In genomic region chr20:33664085-33664761, GRCh38 we compare ENCODE assay signal across 9 cellular contexts. TPM values are rescaled to one million over a fixed set of nuclear protein-coding genes. Genes with fewer than 3 reads are reported as not detected.
DNase-seq lines count a peak whose midpoint lies in the region; ATAC-seq and TF ChIP-seq lines count a peak whose summit lies in the region.
"Had no signal": no experiment of that assay in that cellular context is flagged by ENCODE, and none has a peak within 500 bp of the region (broad histone marks: within the 10 kb centered on the region; RNA-seq: fewer than 3 reads in every experiment).

No MANE protein-coding gene starts in this region.

- ATAC-seq in activated B cell treated with CpG ODN at 0.5 μM for 24 hours (ENCODE audit: low read depth) (no peak), HG03135 (IDR thresholded peaks at IDR 0.05; ENCODE audit: unreplicated experiment) (no peak)
- no peak for ATAC-seq in stimulated activated naive CD8-positive, alpha-beta T cell treated with anti-CD3 and anti-CD28 coated beads, Interleukin-15, amount 100 ng/mL, for 72 hours

- peaks cover 6% of the 10 kb centered on the region; the same call in 1 of the 2 replicates for H3K36me3 ChIP-seq in iPS DF 6.9 (ENCODE audit: control insufficient read depth, insufficient read depth, low read length)

- no peaks in the 10 kb centered on the region for H3K9me3 Mint-ChIP-seq in activated B cell treated with CpG ODN at 0.5 μM for 24 hours
- no peaks in the 10 kb centered on the region for H3K9me3 Mint-ChIP-seq in stimulated activated naive CD8-positive, alpha-beta T cell treated with anti-CD3 and anti-CD28 coated beads, Interleukin-15, amount 100 ng/mL, for 72 hours

- TF ChIP-seq CTCF in activated B cell treated with CpG ODN at 0.5 μM for 24 hours (IDR thresholded peaks at IDR 0.05) = no peak

- peaks cover 3% of the 10 kb centered on the region for H3K4me1 ChIP-seq in iPS DF 6.9 (ENCODE audit: control insufficient read depth, insufficient read depth, low read length)

- WGBS in iPS DF 6.9 (ENCODE audit: insufficient coverage, insufficient read length) = no CpG with 5 or more reads among the region's 9 CpGs

- H3K27me3 Mint-ChIP-seq in activated B cell treated with CpG ODN at 0.5 μM for 24 hours = no peaks in the 10 kb centered on the region
- no peaks in the 10 kb centered on the region for H3K27me3 Mint-ChIP-seq in stimulated activated naive CD8-positive, alpha-beta T cell treated with anti-CD3 and anti-CD28 coated beads, Interleukin-15, amount 100 ng/mL, for 72 hours

- peak overlapping the region; percentile 83 for H3K27ac Mint-ChIP-seq in activated B cell treated with CpG ODN at 0.5 μM for 24 hours
- peak overlapping the region; percentile 41 to 93 for H3K27ac Mint-ChIP-seq in stimulated activated naive CD8-positive, alpha-beta T cell treated with anti-CD3 and anti-CD28 coated beads, Interleukin-15, amount 100 ng/mL, for 72 hours

- no peaks in the 10 kb centered on the region for H3K27me3 ChIP-seq in iPS DF 6.9 (ENCODE audit: control insufficient read depth, insufficient read depth, low read length)

- DNase-seq in DMS 273 (lab: John Stamatoyannopoulos, UW; ENCODE audit: unreplicated experiment) = peak; percentile 63
- DNase-seq in DMS 273 treated with DMSO at 0.1 percent for 48 hours (lab: John Stamatoyannopoulos, UW) = no peak
- DNase-seq in activated B cell treated with CpG ODN at 0.5 μM for 24 hours = no peak
- no peak for DNase-seq in iPS DF 6.9 (ENCODE audit: low read depth, low spot score)
- no peak for DNase-seq in stimulated activated naive CD8-positive, alpha-beta T cell treated with anti-CD3 and anti-CD28 coated beads, Interleukin-15, amount 100 ng/mL, for 72 hours
- no peak for DNase-seq in NCI-H446 (lab: John Stamatoyannopoulos, UW)
- DNase-seq in activated CD4-positive, alpha-beta T cell treated with anti-CD3 and anti-CD28 coated beads, Interleukin-2, amount 50 U/mL, for 1 hour = no peak

- H3K4me3 ChIP-seq in iPS DF 6.9 (ENCODE audit: low read length) = peak overlapping the region; percentile 68; the same call in 1 of the 2 replicates

- H3K27ac ChIP-seq in iPS DF 6.9 (ENCODE audit: low read length) = no peak overlapping the region

- H3K4me3 Mint-ChIP-seq in activated B cell treated with CpG ODN at 0.5 μM for 24 hours = peak overlapping the region; percentile 87
- peak overlapping the region; percentile 77 to 80 for H3K4me3 Mint-ChIP-seq in stimulated activated naive CD8-positive, alpha-beta T cell treated with anti-CD3 and anti-CD28 coated beads, Interleukin-15, amount 100 ng/mL, for 72 hours

- H3K4me1 Mint-ChIP-seq in activated B cell treated with CpG ODN at 0.5 μM for 24 hours = peaks cover 34% of the 10 kb centered on the region
- H3K4me1 Mint-ChIP-seq in stimulated activated naive CD8-positive, alpha-beta T cell treated with anti-CD3 and anti-CD28 coated beads, Interleukin-15, amount 100 ng/mL, for 72 hours = peaks cover 55% of the 10 kb centered on the region

- H3K36me3 Mint-ChIP-seq in activated B cell treated with CpG ODN at 0.5 μM for 24 hours (ENCODE audit: low read depth) = no peaks in the 10 kb centered on the region

- H3K9me3 ChIP-seq in iPS DF 6.9 (ENCODE audit: control insufficient read depth, insufficient read depth, low read length) = no peaks in the 10 kb centered on the region

- POLR2A ChIA-PET in activated B cell treated with CpG ODN at 0.5 μM for 24 hours (lab: Charles Lee) = interaction anchor here (0.6 to 3.0 kb wide), 17 partner anchors 8 to 448 kb away, joined by 3 to 18 read pairs (median 4); partner anchors contain the start of genes CBFA2T2, EIF2S2, RALY and SNTA1

- CTCF ChIA-PET in activated B cell treated with CpG ODN at 0.5 μM for 24 hours (lab: Charles Lee) = interaction anchor here (1.1 to 2.0 kb wide), 3 partner anchors 10 to 207 kb away, joined by 3 to 9 read pairs (median 3); partner anchors contain the start of gene ZNF341

- intact Hi-C loops in activated B cell treated with CpG ODN at 0.5 μM for 24 hours (cut with micrococcal nuclease) = no loop called here

RNA-seq across cellular contexts. Expression of gene C20orf144, which starts 2.1 kb away (rescaled TPM):
- 0.20 and 0.27 TPM in 2 replicates for total RNA-seq in activated B cell treated with CpG ODN at 0.5 μM for 24 hours
- total RNA-seq: A172 had no signal

RNA-seq across cellular contexts. Expression of gene ACTL10, which starts 2.5 kb away (rescaled TPM):
- total RNA-seq in activated B cell treated with CpG ODN at 0.5 μM for 24 hours = 2.8 and 3.9 TPM in 2 replicates
- total RNA-seq: A172 had no signal

RNA-seq across cellular contexts. Expression of gene NECAB3, which starts 10.0 kb away (rescaled TPM):
- total RNA-seq in activated B cell treated with CpG ODN at 0.5 μM for 24 hours = 7.5 and 8.4 TPM in 2 replicates

RNA-seq across cellular contexts. Expression of gene E2F1, which starts 22.0 kb away (rescaled TPM):
- total RNA-seq in activated B cell treated with CpG ODN at 0.5 μM for 24 hours = 6.7 and 8.9 TPM in 2 replicates

RNA-seq across cellular contexts. Expression of gene PXMP4, which starts 55.9 kb away (rescaled TPM):
- 6.8 and 7.7 TPM in 2 replicates for total RNA-seq in activated B cell treated with CpG ODN at 0.5 μM for 24 hours
